Comparison of ENCODE assay signal across 16 cellular contexts in the genomic region with DNA sequence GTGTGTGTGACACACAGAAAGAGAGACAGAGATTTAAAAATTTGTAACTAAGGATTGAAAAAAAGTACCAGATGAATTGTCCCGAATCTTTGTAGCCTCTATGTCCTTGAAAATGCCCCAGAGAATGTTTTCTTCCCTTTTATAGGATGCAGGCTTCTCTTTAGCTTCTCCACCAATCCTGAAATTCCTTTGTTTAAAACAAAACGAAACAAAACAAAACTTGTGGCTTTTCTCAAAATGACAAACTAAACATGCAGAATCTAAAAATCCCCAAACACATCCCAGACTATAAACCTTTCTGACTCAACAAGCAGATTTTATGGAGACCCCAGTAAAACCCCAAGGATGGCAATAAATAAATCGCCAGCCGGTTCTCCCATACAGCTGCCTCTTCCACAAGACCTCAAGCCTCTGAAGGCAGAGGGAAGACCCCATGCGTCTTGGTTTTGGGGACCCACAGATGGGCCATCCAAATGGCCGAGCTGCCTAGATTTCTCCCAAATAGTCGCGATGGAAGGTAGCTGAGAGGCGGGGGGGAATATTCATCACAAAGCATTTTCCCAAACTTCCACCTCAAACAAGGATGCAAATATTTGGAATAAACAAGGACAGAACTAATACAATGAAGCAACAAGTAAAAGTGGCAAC.
DNase-seq lines count a peak whose midpoint lies in the region; ATAC-seq and TF ChIP-seq lines count a peak whose summit lies in the region.
"Had no signal": no experiment of that assay in that cellular context is flagged by ENCODE, and none has a peak within 500 bp of the region (broad histone marks: within the 10 kb centered on the region; RNA-seq: fewer than 3 reads in every experiment).

No MANE protein-coding gene starts in this region.

- no peak overlapping the region for H3K27ac ChIP-seq in HEK293 (ENCODE audit: extremely low read depth, low read depth, low read length)
- H3K27ac ChIP-seq in transverse colon: peak overlapping the region; percentile 32 to 45 (median 38)
- no peak overlapping the region for H3K27ac ChIP-seq in gastrocnemius medialis
- H3K27ac ChIP-seq: SK-N-MC had no signal

- CTCF ChIA-PET in HEK293 (lab: Yijun Ruan, JAX): interaction anchor here (0.7 to 1.3 kb wide), 4 partner anchors 12 to 420 kb away, joined by 3 to 6 read pairs (median 3); no protein-coding TSS in a partner anchor

- TF ChIP-seq EP300 in transverse colon (IDR thresholded peaks at IDR 0.05; ENCODE audit: low read depth): no peak

- ATAC-seq in GM19395 (IDR thresholded peaks at IDR 0.05; ENCODE audit: unreplicated experiment) (no peak), gastrocnemius medialis (no peak)
- ATAC-seq: Panc1 had no signal

- H3K9me3 ChIP-seq in HEK293 (ENCODE audit: control insufficient read depth, insufficient read depth, low read depth, low read length) (no peaks in the 10 kb centered on the region), transverse colon (no peaks in the 10 kb centered on the region), gastrocnemius medialis (no peaks in the 10 kb centered on the region)

- H3K27me3 ChIP-seq in transverse colon (peaks cover 12% of the 10 kb centered on the region), gastrocnemius medialis (peaks cover 0 to 17% (median 8%) of the 10 kb centered on the region in 3 donors)

- no peak overlapping the region for H3K4me3 ChIP-seq in HEK293 (ENCODE audit: low read depth, low read length)
- H3K4me3 ChIP-seq in WI38 (ENCODE audit: low read depth, low read length): peak overlapping the region; percentile 31
- H3K4me3 ChIP-seq in transverse colon: no peak overlapping the region
- no peak overlapping the region for H3K4me3 ChIP-seq in gastrocnemius medialis
- H3K4me3 ChIP-seq: SK-N-MC had no signal

- no peaks in the 10 kb centered on the region for H3K36me3 ChIP-seq in HEK293 (ENCODE audit: control insufficient read depth in 2 of 2, insufficient read depth in 1 of 2, low read length in 2 of 2)
- H3K36me3 ChIP-seq in transverse colon: no peaks in the 10 kb centered on the region
- no peaks in the 10 kb centered on the region for H3K36me3 ChIP-seq in gastrocnemius medialis

- 41 to 45% methylated on average over 4 to 9 of the region's 9 CpGs for WGBS in transverse colon (ENCODE audit: low coverage in 1 of 2), 2 donors

- in situ Hi-C loops in transverse colon (cut with MboI; ENCODE audit: low pct_ligation_motif_present in 1 of 4, low pct_unique_long_range_greater_than_20kb in 1 of 4, low sequenced_read_pairs in 3 of 4) (no loop called here), gastrocnemius medialis (cut with MboI; ENCODE audit: low sequenced_read_pairs in 4 of 4) (no loop called here)

- POLR2A ChIA-PET in HEK293 (lab: Yijun Ruan, JAX): interaction anchor here (1.5 kb wide), 1 partner anchor 11 kb away, joined by 3 read pairs; no protein-coding TSS in a partner anchor

- no peak for TF ChIP-seq POLR2A in transverse colon (IDR thresholded peaks at IDR 0.05)
- no peak for TF ChIP-seq POLR2A in gastrocnemius medialis (IDR thresholded peaks at IDR 0.05)

- TF ChIP-seq CTCF in HEK293 (tag by site-specific recombination; IDR thresholded peaks at IDR 0.05): no peak
- TF ChIP-seq CTCF in WI38 (IDR thresholded peaks at IDR 0.05; ENCODE audit: low read depth, low read length): no peak
- TF ChIP-seq CTCF in transverse colon (IDR thresholded peaks at IDR 0.05): no peak
- TF ChIP-seq CTCF in gastrocnemius medialis (IDR thresholded peaks at IDR 0.05 in 4 of 5, conservative IDR thresholded peaks at IDR 0.05 in 1 of 5): no peak

- intact Hi-C loops in transverse colon (cut with DNase I; ENCODE audit: low total_unique reads): no loop called here
- intact Hi-C loops in gastrocnemius medialis (cut with DNase I; ENCODE audit: low total_unique reads): no loop called here

- H3K4me1 ChIP-seq in HEK293 (ENCODE audit: control insufficient read depth, insufficient read depth, low read length) (no peaks in the 10 kb centered on the region), transverse colon (peaks cover 0 to 3% (median 0%) of the 10 kb centered on the region in 4 donors), gastrocnemius medialis (no peaks in the 10 kb centered on the region)

- DNase-seq in left kidney (ENCODE audit: low read depth, low spot score) (peak; percentile 38), transverse colon (no peak), NCI-H69 (lab: John Stamatoyannopoulos, UW) (no peak), gastrocnemius medialis (no peak)
- DNase-seq: Calu3; CD4-positive, alpha-beta memory T cell; Karpas-422; MM.1S; NCI-H1092 treated with DMSO at 0.1 percent for 48 hours; NCI-H2227 treated with DMSO at 0.1 percent for 48 hours; NCI-H524 had no signal

TF ChIP-seq in HEK293, 187 proteins besides CTCF, POLR2A, EP300 and RAD21:
- TF ChIP-seq SCRT2 (tag by site-specific recombination; IDR thresholded peaks at IDR 0.05): peak; percentile 60
- TF ChIP-seq, protein P1, sequence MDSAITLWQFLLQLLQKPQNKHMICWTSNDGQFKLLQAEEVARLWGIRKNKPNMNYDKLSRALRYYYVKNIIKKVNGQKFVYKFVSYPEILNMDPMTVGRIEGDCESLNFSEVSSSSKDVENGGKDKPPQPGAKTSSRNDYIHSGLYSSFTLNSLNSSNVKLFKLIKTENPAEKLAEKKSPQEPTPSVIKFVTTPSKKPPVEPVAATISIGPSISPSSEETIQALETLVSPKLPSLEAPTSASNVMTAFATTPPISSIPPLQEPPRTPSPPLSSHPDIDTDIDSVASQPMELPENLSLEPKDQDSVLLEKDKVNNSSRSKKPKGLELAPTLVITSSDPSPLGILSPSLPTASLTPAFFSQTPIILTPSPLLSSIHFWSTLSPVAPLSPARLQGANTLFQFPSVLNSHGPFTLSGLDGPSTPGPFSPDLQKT (IDR thresholded peaks at IDR 0.05; ENCODE audit: borderline replicate concordance, low read depth, low read length): no peak

Comparison
In these comparisons a context has a peak if more than half of its experiments do, and no peak if none do; other contexts are left out.
1. H3K27ac ChIP-seq: peak in transverse colon (4 of 4); none in HEK293 (single experiment) and gastrocnemius medialis (0 of 4).